ENCODE assay signal across 25 cellular contexts in genomic region chr9:115328677-115329076, GRCh38.
"Had no signal": no experiment of that assay in that cellular context is flagged by ENCODE, and none has a peak within 500 bp of the region (broad histone marks: within the 10 kb centered on the region; RNA-seq: fewer than 3 reads in every experiment).

No MANE protein-coding gene starts in this region.

- H3K4me3 Mint-ChIP-seq: activated CD4-positive, alpha-beta memory T cell treated with anti-CD3 and anti-CD28 coated beads, Interleukin-2, amount 10 ng/mL, durations not matched to agents 7 days and 5 days; activated naive CD4-positive, alpha-beta T cell treated with anti-CD3 and anti-CD28 coated beads for 36 hours; activated naive CD8-positive, alpha-beta T cell treated with anti-CD3 and anti-CD28 coated beads, Interleukin-2, amount 10 ng/mL, durations not matched to agents 7 days and 5 days; activated T-cell treated with anti-CD3 and anti-CD28 coated beads, Interleukin-2, amount 50 U/mL, for 72 hours; dendritic cell treated with granulocyte-macrophage colony-stimulating factor and Interleukin-4, amounts not matched to agents 40 ng/mL and 50 ng/mL, for 4 days; mesothelial cell of epicardium; naive thymus-derived CD8-positive, alpha-beta T cell; stimulated activated effector memory CD8-positive, alpha-beta T cell treated with anti-CD3 and anti-CD28 coated beads, Interleukin-12 subunit alpha, Interleukin-12 subunit beta, amount 100 ng/mL, for 72 hours; stimulated activated naive CD8-positive, alpha-beta T cell treated with anti-CD3 and anti-CD28 coated beads, Interleukin-15, amount 100 ng/mL, for 72 hours had no signal

- H3K36me3 ChIP-seq: gastrocnemius medialis, left lung, neutrophil, transverse colon had no signal

- H3K27me3 Mint-ChIP-seq: activated CD4-positive, alpha-beta memory T cell treated with anti-CD3 and anti-CD28 coated beads, Interleukin-2, amount 10 ng/mL, durations not matched to agents 7 days and 5 days; activated naive CD8-positive, alpha-beta T cell treated with anti-CD3 and anti-CD28 coated beads, Interleukin-2, amount 10 ng/mL, durations not matched to agents 7 days and 5 days; dendritic cell treated with granulocyte-macrophage colony-stimulating factor and Interleukin-4, amounts not matched to agents 40 ng/mL and 50 ng/mL, for 4 days had no signal

- H3K9me3 ChIP-seq: gastrocnemius medialis, neutrophil, transverse colon had no signal

- H3K4me3 ChIP-seq: gastrocnemius medialis, left lung, lung, skin epidermis, transverse colon had no signal

- H3K4me1 Mint-ChIP-seq: activated CD4-positive, alpha-beta memory T cell treated with anti-CD3 and anti-CD28 coated beads, Interleukin-2, amount 10 ng/mL, durations not matched to agents 7 days and 5 days; activated naive CD8-positive, alpha-beta T cell treated with anti-CD3 and anti-CD28 coated beads, Interleukin-2, amount 10 ng/mL, durations not matched to agents 7 days and 5 days; naive thymus-derived CD8-positive, alpha-beta T cell; stimulated activated effector memory CD8-positive, alpha-beta T cell treated with anti-CD3 and anti-CD28 coated beads, Interleukin-12 subunit alpha, Interleukin-12 subunit beta, amount 100 ng/mL, for 72 hours; stimulated activated naive CD8-positive, alpha-beta T cell treated with anti-CD3 and anti-CD28 coated beads, Interleukin-15, amount 100 ng/mL, for 72 hours had no signal

- H3K36me3 Mint-ChIP-seq: activated naive CD8-positive, alpha-beta T cell treated with anti-CD3 and anti-CD28 coated beads, Interleukin-2, amount 10 ng/mL, durations not matched to agents 7 days and 5 days; mesothelial cell of epicardium; naive thymus-derived CD8-positive, alpha-beta T cell; stimulated activated effector memory CD8-positive, alpha-beta T cell treated with anti-CD3 and anti-CD28 coated beads, Interleukin-12 subunit alpha, Interleukin-12 subunit beta, amount 100 ng/mL, for 72 hours had no signal

- H3K27ac Mint-ChIP-seq: activated CD4-positive, alpha-beta memory T cell treated with anti-CD3 and anti-CD28 coated beads, Interleukin-2, amount 10 ng/mL, durations not matched to agents 7 days and 5 days; activated naive CD4-positive, alpha-beta T cell treated with anti-CD3 and anti-CD28 coated beads for 36 hours; activated naive CD8-positive, alpha-beta T cell treated with anti-CD3 and anti-CD28 coated beads, Interleukin-2, amount 10 ng/mL, durations not matched to agents 7 days and 5 days; activated T-cell treated with anti-CD3 and anti-CD28 coated beads, Interleukin-2, amount 50 U/mL, for 72 hours; dendritic cell treated with granulocyte-macrophage colony-stimulating factor and Interleukin-4, amounts not matched to agents 40 ng/mL and 50 ng/mL, for 4 days; mesothelial cell of epicardium; naive thymus-derived CD8-positive, alpha-beta T cell; stimulated activated effector memory CD8-positive, alpha-beta T cell treated with anti-CD3 and anti-CD28 coated beads, Interleukin-12 subunit alpha, Interleukin-12 subunit beta, amount 100 ng/mL, for 72 hours; stimulated activated naive CD8-positive, alpha-beta T cell treated with anti-CD3 and anti-CD28 coated beads, Interleukin-15, amount 100 ng/mL, for 72 hours had no signal

- H3K27me3 ChIP-seq: gastrocnemius medialis, left lung, neutrophil, transverse colon had no signal

- ATAC-seq: activated T-cell treated with anti-CD3 and anti-CD28 coated beads, Interleukin-2, amount 50 U/mL, for 72 hours; gastrocnemius medialis; naive thymus-derived CD8-positive, alpha-beta T cell; stimulated activated effector memory CD8-positive, alpha-beta T cell treated with anti-CD3 and anti-CD28 coated beads, Interleukin-12 subunit alpha, Interleukin-12 subunit beta, amount 100 ng/mL, for 72 hours; stimulated activated naive CD8-positive, alpha-beta T cell treated with anti-CD3 and anti-CD28 coated beads, Interleukin-15, amount 100 ng/mL, for 72 hours had no signal

- H3K4me1 ChIP-seq: gastrocnemius medialis, left lung, parathyroid adenoma had no signal

- H3K9me3 Mint-ChIP-seq: activated CD4-positive, alpha-beta memory T cell treated with anti-CD3 and anti-CD28 coated beads, Interleukin-2, amount 10 ng/mL, durations not matched to agents 7 days and 5 days; activated naive CD4-positive, alpha-beta T cell treated with anti-CD3 and anti-CD28 coated beads for 36 hours; activated naive CD8-positive, alpha-beta T cell treated with anti-CD3 and anti-CD28 coated beads, Interleukin-2, amount 10 ng/mL, durations not matched to agents 7 days and 5 days; activated T-cell treated with anti-CD3 and anti-CD28 coated beads, Interleukin-2, amount 50 U/mL, for 72 hours; mesothelial cell of epicardium; stimulated activated effector memory CD8-positive, alpha-beta T cell treated with anti-CD3 and anti-CD28 coated beads, Interleukin-12 subunit alpha, Interleukin-12 subunit beta, amount 100 ng/mL, for 72 hours had no signal

- H3K27ac ChIP-seq: gastrocnemius medialis, left lung, neutrophil, parathyroid adenoma had no signal

- DNase-seq: activated CD4-positive, alpha-beta memory T cell treated with anti-CD3 and anti-CD28 coated beads, Interleukin-2, amount 10 ng/mL, durations not matched to agents 7 days and 5 days; activated CD4-positive, alpha-beta T cell treated with anti-CD3 and anti-CD28 coated beads for 48 hours; activated effector memory CD4-positive, alpha-beta T cell treated with Interleukin-2 at 50 U/mL for 16 hours; activated naive CD4-positive, alpha-beta T cell treated with anti-CD3 and anti-CD28 coated beads for 36 hours; activated naive CD8-positive, alpha-beta T cell treated with anti-CD3 and anti-CD28 coated beads, Interleukin-2, amount 10 ng/mL, durations not matched to agents 7 days and 5 days; activated T-cell treated with anti-CD3 and anti-CD28 coated beads, Interleukin-2, amount 50 U/mL, for 72 hours; amygdala; effector CD4-positive, alpha-beta T cell; erythroblast; gastrocnemius medialis; hippocampal formation; kidney glomerular epithelial cell; naive thymus-derived CD8-positive, alpha-beta T cell; stimulated activated CD4-positive, alpha-beta T cell treated with anti-CD3 and anti-CD28 coated beads, Interleukin-2, amount 100 ng/mL, for 24 hours; stimulated activated naive CD8-positive, alpha-beta T cell treated with anti-CD3 and anti-CD28 coated beads, Interleukin-15, amount 100 ng/mL, for 72 hours; T-helper 9 cell had no signal
